8 cellular contexts compared by ENCODE assay signal in the genomic region with DNA sequence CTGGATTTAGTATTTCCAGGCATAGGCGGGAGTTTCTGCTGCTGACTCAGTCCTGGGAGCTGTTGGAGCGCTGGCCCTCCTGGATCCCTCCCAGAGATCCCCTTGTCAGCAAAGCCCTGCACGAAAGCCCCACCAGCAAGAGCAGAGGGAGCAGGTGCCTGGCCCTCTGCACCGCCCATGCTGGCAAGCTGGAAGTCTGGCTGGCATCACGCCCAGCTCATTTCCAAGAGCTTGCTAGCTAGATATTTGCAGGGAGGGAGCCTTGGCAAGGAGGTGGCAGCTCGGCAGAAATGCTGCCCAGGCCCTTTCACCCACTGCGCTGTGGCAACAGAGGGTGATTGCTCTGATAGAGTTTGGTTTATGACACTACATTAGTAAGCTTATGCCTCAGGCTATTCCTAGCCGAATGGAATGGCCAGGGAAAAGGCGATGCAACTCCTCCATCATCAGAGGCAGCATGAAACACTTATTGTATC.
DNase-seq lines count a peak whose midpoint lies in the region; ATAC-seq and TF ChIP-seq lines count a peak whose summit lies in the region.

No MANE protein-coding gene starts in this region.

- no TSS peak for BruUV-seq in Panc1 (replicated peaks; lab: Mats Ljungman, UMichigan)

- peaks cover 13% of the 10 kb centered on the region for H3F3A ChIP-seq in GM23248 (ENCODE audit: insufficient read depth)

- 6 to 9% methylated on average over 9 of the region's 9 CpGs for whole genome bisulfite sequencing in GM23248 (ENCODE audit: low coverage in 1 of 2, low lambda C conversion rate in 2 of 2, missing lambda C conversion rate in 2 of 2), 2 experiments
- WGBS in gastroesophageal sphincter (ENCODE audit: low coverage in 1 of 2), 2 donors, result 25 to 27% methylated on average over 4 of the region's 9 CpGs

- no peak for TF ChIP-seq POLR2A in gastroesophageal sphincter (IDR thresholded peaks at IDR 0.05)

- H3K27me3 ChIP-seq in GM23248 (replicated peaks; ENCODE audit: insufficient read depth), result peaks cover 7% of the 10 kb centered on the region
- no peaks in the 10 kb centered on the region for H3K27me3 ChIP-seq in Panc1 (ENCODE audit: control insufficient read depth, insufficient read depth, low read length)
- H3K27me3 ChIP-seq in gastroesophageal sphincter, result no peaks in the 10 kb centered on the region

- H3K9me2 ChIP-seq in GM23248 (ENCODE audit: insufficient read depth), result no peaks in the 10 kb centered on the region

- H3K36me3 ChIP-seq in GM23248 (ENCODE audit: low read depth) (no peaks in the 10 kb centered on the region), Panc1 (ENCODE audit: control insufficient read depth, insufficient read depth, low read length) (no peaks in the 10 kb centered on the region), gastroesophageal sphincter (no peaks in the 10 kb centered on the region)

- H4K20me1 ChIP-seq in GM23248 (ENCODE audit: insufficient read depth), result no peaks in the 10 kb centered on the region

- CTCF ChIA-PET in Panc1 (lab: Charles Lee), result interaction anchor here (0.6 kb wide), 1 partner anchor 583 kb away, joined by 3 read pairs; no protein-coding TSS in a partner anchor

- peak overlapping the region; percentile 34 for H3K27ac ChIP-seq in GM23248
- H3K27ac ChIP-seq in Panc1 (ENCODE audit: low read length), result no peak overlapping the region; the same call in 1 of the 2 replicates
- peak overlapping the region in 3 of 4 donors; percentile 40 to 70 (median 60) for H3K27ac ChIP-seq in gastroesophageal sphincter

- ATAC-seq in Panc1, result peak; percentile 97
- ATAC-seq in gastroesophageal sphincter, result peak; percentile 94
- ATAC-seq in GM19023 (IDR thresholded peaks at IDR 0.05; ENCODE audit: unreplicated experiment), result no peak
- ATAC-seq in GM19455 (IDR thresholded peaks at IDR 0.05; ENCODE audit: unreplicated experiment), result no peak

- POLR2A ChIA-PET in Panc1 (lab: Charles Lee), result no interaction called here

- no peak for TF ChIP-seq EP300 in gastroesophageal sphincter (IDR thresholded peaks at IDR 0.05)

- no peak for TF ChIP-seq CTCF in Panc1 (IDR thresholded peaks at IDR 0.05)
- TF ChIP-seq CTCF in gastroesophageal sphincter (IDR thresholded peaks at IDR 0.05), result no peak

- intact Hi-C loops in Panc1 (cut with micrococcal nuclease; ENCODE audit: unreplicated experiment), result no loop called here

- in situ Hi-C loops in GM23248 (cut with MboI) (no loop called here), Panc1 (cut with HindIII; ENCODE audit: low pct_unique_long_range_greater_than_20kb, low sequenced_read_pairs) (no loop called here)

- H3K4me1 ChIP-seq in GM23248 (ENCODE audit: insufficient read depth), result peaks cover 16% of the 10 kb centered on the region
- peaks cover 7% of the 10 kb centered on the region for H3K4me1 ChIP-seq in Panc1 (ENCODE audit: control insufficient read depth, insufficient read depth, low read length)
- peaks cover 0 to 22% (median 4%) of the 10 kb centered on the region in 3 donors for H3K4me1 ChIP-seq in gastroesophageal sphincter

- no peak overlapping the region for H3K9ac ChIP-seq in GM23248

- H3K9me3 ChIP-seq in GM23248 (ENCODE audit: low read depth), result no peaks in the 10 kb centered on the region
- no peaks in the 10 kb centered on the region for H3K9me3 ChIP-seq in Panc1 (ENCODE audit: control insufficient read depth, insufficient read depth, low read depth, low read length)
- no peaks in the 10 kb centered on the region for H3K9me3 ChIP-seq in gastroesophageal sphincter

- peak overlapping the region; percentile 57 for H3K4me2 ChIP-seq in GM23248 (ENCODE audit: unreplicated experiment)

- H3K79me2 ChIP-seq in GM23248 (ENCODE audit: insufficient read depth), result no peaks in the 10 kb centered on the region

- no peak overlapping the region for H2AFZ ChIP-seq in GM23248

- H3K4me3 ChIP-seq in GM23248 (peak overlapping the region; percentile 14; the same call in 1 of the 2 replicates), Panc1 (ENCODE audit: low read depth in 2 of 2, low read length in 2 of 2) (no peak overlapping the region), gastroesophageal sphincter (no peak overlapping the region)

- DNase-seq in GM23248 (peak; percentile 92), Panc1 (ENCODE audit: low read depth, low spot score) (no peak), pulmonary artery endothelial cell (ENCODE audit: low read depth, low spot score) (peak; percentile 3), OCI-M2 (lab: John Stamatoyannopoulos, UW; ENCODE audit: unreplicated experiment) (no peak), NCI-H1436 (lab: John Stamatoyannopoulos, UW) (no peak)

Comparison
In these comparisons a context has a peak if more than half of its experiments do, and no peak if none do; other contexts are left out.
1. DNase-seq: peak in GM23248 (single experiment) and pulmonary artery endothelial cell (single experiment); none in Panc1 (single experiment), OCI-M2 (single experiment) and NCI-H1436 (single experiment).
2. ATAC-seq: peak in Panc1 (single experiment) and gastroesophageal sphincter (single experiment); none in GM19023 (single experiment) and GM19455 (single experiment).